Comparison of ENCODE assay signal across 35 cellular contexts in genomic region chr3:36511761-36512496, GRCh38.
"Had no signal": no experiment of that assay in that cellular context is flagged by ENCODE, and none has a peak within 500 bp of the region (broad histone marks: within the 10 kb centered on the region; RNA-seq: fewer than 3 reads in every experiment).

No MANE protein-coding gene starts in this region.

- H3K9me3 Mint-ChIP-seq: activated naive CD4-positive, alpha-beta T cell treated with anti-CD3 and anti-CD28 coated beads, Interleukin-2, amount 50 U/mL, for 24 hours; activated naive CD8-positive, alpha-beta T cell treated with anti-CD3 and anti-CD28 coated beads, Interleukin-2, amount 10 ng/mL, durations not matched to agents 7 days and 5 days; activated T-cell treated with anti-CD3 and anti-CD28 coated beads, Interleukin-2, amount 50 U/mL, for 24 hours; activated T-helper 2 cell treated with anti-CD3 and anti-CD28 coated beads, Interferon-gamma antibody, Interleukin-2, Interleukin-4, amounts not matched to agents 10 μg/mL and 5 μg/mL and 100 μg/mL, durations not matched to agents 14 hours and 24 hours and 36 hours had no signal

- H3K4me1 Mint-ChIP-seq: activated CD4-positive, alpha-beta T cell treated with anti-CD3 and anti-CD28 coated beads, Interleukin-2, amount 10 ng/mL, durations not matched to agents 24 days and 14 days; activated naive CD4-positive, alpha-beta T cell treated with anti-CD3 and anti-CD28 coated beads, Interleukin-2, amount 50 U/mL, for 24 hours; activated naive CD8-positive, alpha-beta T cell treated with anti-CD3 and anti-CD28 coated beads, Interleukin-2, amount 10 ng/mL, durations not matched to agents 7 days and 5 days had no signal

- H3K4me3 ChIP-seq: ascending aorta, body of pancreas, breast epithelium, SJCRH30 had no signal

- H3K9me3 ChIP-seq: ascending aorta, body of pancreas, breast epithelium, SJCRH30 had no signal

- H3K4me2 ChIP-seq: KMS-11 had no signal

- H3K4me3 Mint-ChIP-seq: activated CD4-positive, alpha-beta T cell treated with anti-CD3 and anti-CD28 coated beads, Interleukin-2, amount 10 ng/mL, durations not matched to agents 24 days and 14 days; activated CD8-positive, alpha-beta T cell treated with anti-CD3 and anti-CD28 coated beads, Interleukin-2, amount 10 ng/mL, durations not matched to agents 7 days and 5 days; activated naive CD4-positive, alpha-beta T cell treated with anti-CD3 and anti-CD28 coated beads, Interleukin-2, amount 50 U/mL, for 24 hours; activated naive CD8-positive, alpha-beta T cell treated with anti-CD3 and anti-CD28 coated beads, Interleukin-2, amount 10 ng/mL, durations not matched to agents 7 days and 5 days; activated T-cell treated with anti-CD3 and anti-CD28 coated beads, Interleukin-2, amount 50 U/mL, for 24 hours had no signal

- DNase-seq: activated CD4-positive, alpha-beta T cell treated with anti-CD3 and anti-CD28 coated beads, Interleukin-2, amount 10 ng/mL, durations not matched to agents 24 days and 14 days; activated CD4-positive, alpha-beta T cell treated with anti-CD3 and anti-CD28 coated beads, Interleukin-2, amount 50 U/mL, for 4 hours; activated CD4-positive, CD25-positive, alpha-beta regulatory T cell; activated CD8-positive, alpha-beta T cell treated with anti-CD3 and anti-CD28 coated beads, Interleukin-2, amount 10 ng/mL, durations not matched to agents 7 days and 5 days; activated gamma-delta T cell; activated naive CD4-positive, alpha-beta T cell treated with Interleukin-2 at 50 U/mL for 16 hours; activated naive CD8-positive, alpha-beta T cell treated with anti-CD3 and anti-CD28 coated beads, Interleukin-2, amount 10 ng/mL, durations not matched to agents 7 days and 5 days; activated T-cell treated with anti-CD3 and anti-CD28 coated beads, Interleukin-2, amount 50 U/mL, for 24 hours; amygdala; body of pancreas; caudate nucleus; cerebellar nuclear complex; MM.1S; MV-4-11; NCI-H1092; NCI-H1436 treated with DMSO at 0.1 percent for 48 hours; NCI-H187; NCI-H2029 treated with DMSO at 0.1 percent for 48 hours; NCI-H2107; NCI-H2171; NCI-H510A treated with DMSO at 0.1 percent for 48 hours; NCI-H69; NCI-H82; SHP77; SJCRH30; SW 1271; T-helper 1 cell; T1000; WERI-Rb-1 had no signal

- H3K27me3 Mint-ChIP-seq: activated CD4-positive, alpha-beta T cell treated with anti-CD3 and anti-CD28 coated beads, Interleukin-2, amount 10 ng/mL, durations not matched to agents 24 days and 14 days; activated naive CD4-positive, alpha-beta T cell treated with anti-CD3 and anti-CD28 coated beads, Interleukin-2, amount 50 U/mL, for 24 hours; activated naive CD8-positive, alpha-beta T cell treated with anti-CD3 and anti-CD28 coated beads, Interleukin-2, amount 10 ng/mL, durations not matched to agents 7 days and 5 days; activated T-cell treated with anti-CD3 and anti-CD28 coated beads, Interleukin-2, amount 50 U/mL, for 24 hours had no signal

- H3K27ac Mint-ChIP-seq: activated CD4-positive, alpha-beta T cell treated with anti-CD3 and anti-CD28 coated beads, Interleukin-2, amount 10 ng/mL, durations not matched to agents 24 days and 14 days; activated CD8-positive, alpha-beta T cell treated with anti-CD3 and anti-CD28 coated beads, Interleukin-2, amount 10 ng/mL, durations not matched to agents 7 days and 5 days; activated naive CD4-positive, alpha-beta T cell treated with anti-CD3 and anti-CD28 coated beads, Interleukin-2, amount 50 U/mL, for 24 hours; activated naive CD8-positive, alpha-beta T cell treated with anti-CD3 and anti-CD28 coated beads, Interleukin-2, amount 10 ng/mL, durations not matched to agents 7 days and 5 days; activated T-cell treated with anti-CD3 and anti-CD28 coated beads, Interleukin-2, amount 50 U/mL, for 24 hours; activated T-helper 2 cell treated with anti-CD3 and anti-CD28 coated beads, Interferon-gamma antibody, Interleukin-2, Interleukin-4, amounts not matched to agents 10 μg/mL and 5 μg/mL and 100 μg/mL, durations not matched to agents 14 hours and 24 hours and 36 hours had no signal

- H3K4me1 ChIP-seq: ascending aorta, body of pancreas, breast epithelium, SJCRH30 had no signal

- H3K27ac ChIP-seq: ascending aorta, body of pancreas, breast epithelium, KMS-11, SJCRH30, WERI-Rb-1 had no signal

- H3K27me3 ChIP-seq: ascending aorta, body of pancreas, breast epithelium, SJCRH30 had no signal

- H3K9ac ChIP-seq: KMS-11 had no signal

- ATAC-seq: activated CD8-positive, alpha-beta T cell treated with anti-CD3 and anti-CD28 coated beads, Interleukin-2, amount 10 ng/mL, durations not matched to agents 7 days and 5 days; body of pancreas; Panc1 had no signal

- H3K36me3 Mint-ChIP-seq: activated naive CD4-positive, alpha-beta T cell treated with anti-CD3 and anti-CD28 coated beads, Interleukin-2, amount 50 U/mL, for 24 hours; activated naive CD8-positive, alpha-beta T cell treated with anti-CD3 and anti-CD28 coated beads, Interleukin-2, amount 10 ng/mL, durations not matched to agents 7 days and 5 days had no signal

- H3K36me3 ChIP-seq: breast epithelium, SJCRH30, WERI-Rb-1 had no signal
